In the genomic region with DNA sequence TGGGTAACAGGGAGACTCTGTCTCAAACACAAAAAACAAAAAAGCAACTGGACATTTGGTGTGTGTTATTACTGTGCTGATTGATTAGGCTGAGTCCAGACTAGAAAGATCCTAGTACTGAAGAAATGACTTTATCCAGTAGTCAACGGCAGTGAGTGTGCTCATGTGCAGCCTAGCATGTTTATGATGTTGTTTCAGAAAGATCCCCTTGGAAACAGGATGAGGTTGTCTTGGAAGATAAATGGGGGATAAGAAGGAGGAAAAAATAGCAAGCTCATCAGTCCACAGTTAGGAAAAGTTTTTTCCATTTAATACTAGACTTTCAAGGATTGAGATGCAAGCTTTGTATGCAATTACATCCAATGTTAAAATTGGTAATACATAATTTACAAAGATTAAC, we compare ENCODE assay signal across 1 cellular context.
TF ChIP-seq lines count a peak whose summit lies in the region.

No MANE protein-coding gene starts in this region.

TF ChIP-seq in K562, 482 proteins besides CTCF, POLR2A, EP300 and RAD21:
- TF ChIP-seq MAFF (IDR thresholded peaks at IDR 0.05; ENCODE audit: low read length): no peak
- no peak for TF ChIP-seq SUPT5H (IDR thresholded peaks at IDR 0.05)
- peak; percentile 88 for TF ChIP-seq FOXJ2 (tag; IDR thresholded peaks at IDR 0.05)
- TF ChIP-seq ZNF316 (IDR thresholded peaks at IDR 0.05): peak; percentile 42; the same call in 1 of the 2 replicates
- no peak for TF ChIP-seq ATF2 (CRISPR knock-in tag; IDR thresholded peaks at IDR 0.05)
- TF ChIP-seq, protein P1, sequence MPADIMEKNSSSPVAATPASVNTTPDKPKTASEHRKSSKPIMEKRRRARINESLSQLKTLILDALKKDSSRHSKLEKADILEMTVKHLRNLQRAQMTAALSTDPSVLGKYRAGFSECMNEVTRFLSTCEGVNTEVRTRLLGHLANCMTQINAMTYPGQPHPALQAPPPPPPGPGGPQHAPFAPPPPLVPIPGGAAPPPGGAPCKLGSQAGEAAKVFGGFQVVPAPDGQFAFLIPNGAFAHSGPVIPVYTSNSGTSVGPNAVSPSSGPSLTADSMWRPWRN (IDR thresholded peaks at IDR 0.05; ENCODE audit: low read depth): no peak
- TF ChIP-seq FOXK1 (CRISPR knock-in tag; IDR thresholded peaks at IDR 0.05; ENCODE audit: borderline replicate concordance): no peak
- TF ChIP-seq HCFC1 (IDR thresholded peaks at IDR 0.05; ENCODE audit: low read depth, low read length): no peak
- no peak for TF ChIP-seq SAP30 (IDR thresholded peaks at IDR 0.05; ENCODE audit: borderline replicate concordance, insufficient read depth, low read depth, low read length, poor library complexity, severe bottlenecking)
- TF ChIP-seq ZHX1 (conservative IDR thresholded peaks at IDR 0.05; ENCODE audit: low read length): no peak
- TF ChIP-seq UBTF (IDR thresholded peaks at IDR 0.05; ENCODE audit: borderline replicate concordance in 1 of 2, low read depth in 2 of 2, low read length in 2 of 2): no peak
